Comparison of ENCODE assay signal across 9 cellular contexts in the genomic region with DNA sequence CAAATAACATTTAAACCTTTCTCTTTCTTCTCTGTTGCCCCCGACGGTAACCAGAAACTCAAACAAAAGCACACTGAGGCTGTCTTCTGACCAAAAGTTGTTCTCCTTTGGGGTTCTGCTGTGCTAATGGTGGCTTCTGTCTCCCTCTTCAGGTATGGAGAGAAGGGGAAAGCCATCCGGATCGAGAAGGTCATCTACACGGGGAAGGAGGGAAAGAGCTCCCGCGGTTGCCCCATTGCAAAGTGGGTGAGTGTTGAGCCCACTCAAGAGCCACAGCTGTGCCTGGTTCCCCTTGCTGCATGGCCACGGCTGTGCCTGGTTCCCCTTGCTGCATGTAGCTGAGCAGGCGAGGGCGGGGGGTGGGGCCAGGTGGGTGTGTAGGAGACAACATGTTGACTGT.
DNase-seq lines count a peak whose midpoint lies in the region; ATAC-seq and TF ChIP-seq lines count a peak whose summit lies in the region.
"Had no signal": no experiment of that assay in that cellular context is flagged by ENCODE, and none has a peak within 500 bp of the region (broad histone marks: within the 10 kb centered on the region; RNA-seq: fewer than 3 reads in every experiment).

No MANE protein-coding gene starts in this region.

- intact Hi-C loops in esophagus muscularis mucosa (cut with DNase I): loop anchor here (5.0 kb wide), 1 partner anchor 33 kb away; no protein-coding TSS in a partner anchor
- intact Hi-C loops in uterus (cut with DNase I; ENCODE audit: low total_unique reads): no loop called here

- ATAC-seq in GM19372 (IDR thresholded peaks at IDR 0.05; ENCODE audit: low read depth, unreplicated experiment) (peak; percentile 23), HG03354 (IDR thresholded peaks at IDR 0.05; ENCODE audit: poor library complexity, severe bottlenecking, unreplicated experiment) (peak; percentile 21)

- TF ChIP-seq POLR2A in esophagus muscularis mucosa (IDR thresholded peaks at IDR 0.05; ENCODE audit: low read depth) (no peak), uterus (IDR thresholded peaks at IDR 0.05) (no peak)

- no peak for TF ChIP-seq EP300 in esophagus muscularis mucosa (IDR thresholded peaks at IDR 0.05)

- H3K27ac ChIP-seq in esophagus muscularis mucosa (replicated peaks in 1 of 4): peak overlapping the region in 3 of 4 donors; percentile 4 to 13 (median 11)
- H3K27ac ChIP-seq in uterus: no peak overlapping the region
- H3K27ac ChIP-seq: WERI-Rb-1 had no signal

- H3K4me1 ChIP-seq in esophagus muscularis mucosa (peaks cover 6 to 26% (median 11%) of the 10 kb centered on the region in 4 donors), uterus (no peaks in the 10 kb centered on the region)

- H3K36me3 ChIP-seq in esophagus muscularis mucosa: peaks cover 0 to 38% (median 10%) of the 10 kb centered on the region in 4 donors
- no peaks in the 10 kb centered on the region; the same call in 1 of the 2 replicates for H3K36me3 ChIP-seq in MG63
- no peaks in the 10 kb centered on the region for H3K36me3 ChIP-seq in uterus

- H3K4me3 ChIP-seq in esophagus muscularis mucosa: peak overlapping the region in 3 of 4 donors; percentile 2 to 26 (median 24)
- no peak overlapping the region for H3K4me3 ChIP-seq in MG63
- no peak overlapping the region for H3K4me3 ChIP-seq in uterus

- no peak for DNase-seq in AG09319 (ENCODE audit: extremely low read depth, low read depth)
- DNase-seq in esophagus muscularis mucosa (ENCODE audit: extremely low spot score): no peak
- DNase-seq in MG63: no peak
- no peak for DNase-seq in SK-N-DZ (ENCODE audit: low spot score)
- DNase-seq in GM19240 (ENCODE audit: insufficient read length, low spot score): no peak
- no peak for DNase-seq in uterus
- DNase-seq: WERI-Rb-1 had no signal

- WGBS in esophagus muscularis mucosa: 41% methylated on average over 5 of the region's 10 CpGs

- TF ChIP-seq CTCF in AG09319 (IDR thresholded peaks at IDR 0.05; ENCODE audit: low read depth, low read length) (peak; percentile 6; the same call in 1 of the 2 replicates), esophagus muscularis mucosa (IDR thresholded peaks at IDR 0.05) (peak; percentile 25 to 47 (median 47)), uterus (IDR thresholded peaks at IDR 0.05) (peak in 2 of 4 experiments; percentile 13 to 14)

- H3K27me3 ChIP-seq in esophagus muscularis mucosa: no peaks in the 10 kb centered on the region
- H3K27me3 ChIP-seq in MG63: no peaks in the 10 kb centered on the region
- no peaks in the 10 kb centered on the region for H3K27me3 ChIP-seq in uterus

- H3K9me3 ChIP-seq in esophagus muscularis mucosa (no peaks in the 10 kb centered on the region), MG63 (no peaks in the 10 kb centered on the region), uterus (no peaks in the 10 kb centered on the region)

Comparison
In these comparisons a context has a peak if more than half of its experiments do, and no peak if none do; other contexts are left out.
1. H3K27ac ChIP-seq: peak in esophagus muscularis mucosa (3 of 4); none in uterus (0 of 2).
2. H3K4me3 ChIP-seq: peak in esophagus muscularis mucosa (3 of 4); none in MG63 (single experiment) and uterus (0 of 2).